Comparison of ENCODE assay signal across 25 cellular contexts in genomic region chr7:126656165-126656564, GRCh38.
"Had no signal": no experiment of that assay in that cellular context is flagged by ENCODE, and none has a peak within 500 bp of the region (broad histone marks: within the 10 kb centered on the region; RNA-seq: fewer than 3 reads in every experiment).

No MANE protein-coding gene starts in this region.

- H3K27ac ChIP-seq: breast epithelium, PC-9 had no signal

- H3K4me1 ChIP-seq: breast epithelium had no signal

- H3K9me3 ChIP-seq: breast epithelium, MG63 had no signal

- H3K4me3 Mint-ChIP-seq: activated B cell treated with CpG ODN at 0.5 μM for 24 hours; activated CD4-positive, alpha-beta T cell treated with anti-CD3 and anti-CD28 coated beads, Interleukin-2, amount 10 ng/mL, durations not matched to agents 24 days and 14 days; activated CD8-positive, alpha-beta memory T cell treated with anti-CD3 and anti-CD28 coated beads, Interleukin-2, amount 10 ng/mL, durations not matched to agents 7 days and 5 days; activated naive CD4-positive, alpha-beta T cell treated with anti-CD3 and anti-CD28 coated beads, Interleukin-2, amount 50 U/mL, for 24 hours; activated T-cell treated with anti-CD3 and anti-CD28 coated beads, Interleukin-2, amount 50 U/mL, for 24 hours; activated T-helper 1 cell treated with anti-CD3 and anti-CD28 coated beads, Interleukin-12 subunit alpha, Interleukin-12 subunit beta, Interleukin-2, Interleukin-4 antibody, amounts not matched to agents 30 ng/mL and 10 ng/mL and 1 ng/mL, durations not matched to agents 14 hours and 24 hours and 36 hours; T-helper 17 cell had no signal

- H2AFZ ChIP-seq: PC-9 had no signal

- H3K36me3 ChIP-seq: breast epithelium, MG63 had no signal

- H3K4me3 ChIP-seq: breast epithelium, MG63, PC-9 had no signal

- H3K9me3 Mint-ChIP-seq: activated B cell treated with CpG ODN at 0.5 μM for 24 hours; activated CD4-positive, alpha-beta T cell treated with anti-CD3 and anti-CD28 coated beads, Interleukin-2, amount 10 ng/mL, durations not matched to agents 24 days and 14 days; activated naive CD4-positive, alpha-beta T cell treated with anti-CD3 and anti-CD28 coated beads, Interleukin-2, amount 50 U/mL, for 24 hours; activated T-cell treated with anti-CD3 and anti-CD28 coated beads, Interleukin-2, amount 50 U/mL, for 24 hours; activated T-helper 1 cell treated with anti-CD3 and anti-CD28 coated beads, Interleukin-12 subunit alpha, Interleukin-12 subunit beta, Interleukin-2, Interleukin-4 antibody, amounts not matched to agents 30 ng/mL and 10 ng/mL and 1 ng/mL, durations not matched to agents 14 hours and 24 hours and 36 hours had no signal

- H3K27me3 Mint-ChIP-seq: activated B cell treated with CpG ODN at 0.5 μM for 24 hours; activated CD4-positive, alpha-beta T cell treated with anti-CD3 and anti-CD28 coated beads, Interleukin-2, amount 10 ng/mL, durations not matched to agents 24 days and 14 days; activated CD8-positive, alpha-beta memory T cell treated with anti-CD3 and anti-CD28 coated beads, Interleukin-2, amount 10 ng/mL, durations not matched to agents 7 days and 5 days; activated naive CD4-positive, alpha-beta T cell treated with anti-CD3 and anti-CD28 coated beads, Interleukin-2, amount 50 U/mL, for 24 hours; activated T-cell treated with anti-CD3 and anti-CD28 coated beads, Interleukin-2, amount 50 U/mL, for 24 hours; T-helper 17 cell had no signal

- DNase-seq: activated B cell treated with CpG ODN at 0.5 μM for 24 hours; activated CD4-positive, alpha-beta T cell treated with anti-CD3 and anti-CD28 coated beads for 1 hour; activated CD4-positive, alpha-beta T cell treated with anti-CD3 and anti-CD28 coated beads, Interleukin-2, amount 10 ng/mL, durations not matched to agents 24 days and 14 days; activated CD4-positive, alpha-beta T cell treated with anti-CD3 and anti-CD28 coated beads, Interleukin-2, amount 50 U/mL, for 48 hours; activated CD8-positive, alpha-beta memory T cell treated with anti-CD3 and anti-CD28 coated beads, Interleukin-2, amount 10 ng/mL, durations not matched to agents 7 days and 5 days; activated effector memory CD4-positive, alpha-beta T cell treated with Interleukin-2 at 50 U/mL for 16 hours; activated naive CD4-positive, alpha-beta T cell; activated T-cell treated with anti-CD3 and anti-CD28 coated beads, Interleukin-2, amount 50 U/mL, for 24 hours; aorta; caudate nucleus; MG63; NCI-H1105; NCI-H1436; NCI-H1694 treated with DMSO at 0.1 percent for 48 hours; NCI-H2029 treated with DMSO at 0.1 percent for 48 hours; NCI-H345; NCI-H510A; NCI-H526 treated with DMSO at 0.1 percent for 48 hours; PC-9; SHP77 treated with DMSO at 0.1 percent for 48 hours; T-helper 17 cell; T-helper 9 cell had no signal

- H3K36me3 Mint-ChIP-seq: activated CD8-positive, alpha-beta memory T cell treated with anti-CD3 and anti-CD28 coated beads, Interleukin-2, amount 10 ng/mL, durations not matched to agents 7 days and 5 days; activated naive CD4-positive, alpha-beta T cell treated with anti-CD3 and anti-CD28 coated beads, Interleukin-2, amount 50 U/mL, for 24 hours had no signal

- H3K27me3 ChIP-seq: breast epithelium, MG63 had no signal

- ATAC-seq: activated CD8-positive, alpha-beta memory T cell treated with anti-CD3 and anti-CD28 coated beads, Interleukin-2, amount 10 ng/mL, durations not matched to agents 7 days and 5 days; T-helper 17 cell had no signal

- H3K4me2 ChIP-seq: PC-9 had no signal

- H3K4me1 Mint-ChIP-seq: activated CD4-positive, alpha-beta T cell treated with anti-CD3 and anti-CD28 coated beads, Interleukin-2, amount 10 ng/mL, durations not matched to agents 24 days and 14 days; activated CD8-positive, alpha-beta memory T cell treated with anti-CD3 and anti-CD28 coated beads, Interleukin-2, amount 10 ng/mL, durations not matched to agents 7 days and 5 days; activated naive CD4-positive, alpha-beta T cell treated with anti-CD3 and anti-CD28 coated beads, Interleukin-2, amount 50 U/mL, for 24 hours; T-helper 17 cell had no signal

- H3K27ac Mint-ChIP-seq: activated B cell treated with CpG ODN at 0.5 μM for 24 hours; activated CD4-positive, alpha-beta T cell treated with anti-CD3 and anti-CD28 coated beads, Interleukin-2, amount 10 ng/mL, durations not matched to agents 24 days and 14 days; activated CD8-positive, alpha-beta memory T cell treated with anti-CD3 and anti-CD28 coated beads, Interleukin-2, amount 10 ng/mL, durations not matched to agents 7 days and 5 days; activated naive CD4-positive, alpha-beta T cell treated with anti-CD3 and anti-CD28 coated beads, Interleukin-2, amount 50 U/mL, for 24 hours; activated T-cell treated with anti-CD3 and anti-CD28 coated beads, Interleukin-2, amount 50 U/mL, for 24 hours; activated T-helper 1 cell treated with anti-CD3 and anti-CD28 coated beads, Interleukin-12 subunit alpha, Interleukin-12 subunit beta, Interleukin-2, Interleukin-4 antibody, amounts not matched to agents 30 ng/mL and 10 ng/mL and 1 ng/mL, durations not matched to agents 14 hours and 24 hours and 36 hours; T-helper 17 cell had no signal
